1 cellular context compared by ENCODE assay signal in genomic region chr19:11596156-11596555, GRCh38.
TF ChIP-seq lines count a peak whose summit lies in the region.

No MANE protein-coding gene starts in this region.

TF ChIP-seq in H1, 55 proteins besides CTCF, POLR2A, EP300 and RAD21:
- no peak for TF ChIP-seq CBX5 (IDR thresholded peaks at IDR 0.05; ENCODE audit: low read depth, low read length)
- no peak for TF ChIP-seq CEBPB (IDR thresholded peaks at IDR 0.05; ENCODE audit: low read depth, low read length)
- TF ChIP-seq BACH1 (IDR thresholded peaks at IDR 0.05; ENCODE audit: low read length) = no peak
- no peak for TF ChIP-seq KDM1A (IDR thresholded peaks at IDR 0.05; ENCODE audit: borderline replicate concordance, low read length)
- TF ChIP-seq SAP30 (IDR thresholded peaks at IDR 0.05; ENCODE audit: insufficient read depth, insufficient replicate concordance, low read length) = no peak
- TF ChIP-seq SP4 (IDR thresholded peaks at IDR 0.05; ENCODE audit: low read length) = no peak
- TF ChIP-seq GABPA (IDR thresholded peaks at IDR 0.05; ENCODE audit: borderline replicate concordance, insufficient read depth, low read length) = no peak
- TF ChIP-seq HDAC6 (IDR thresholded peaks at IDR 0.05; ENCODE audit: low read depth, low read length) = no peak
- TF ChIP-seq, protein P1, sequence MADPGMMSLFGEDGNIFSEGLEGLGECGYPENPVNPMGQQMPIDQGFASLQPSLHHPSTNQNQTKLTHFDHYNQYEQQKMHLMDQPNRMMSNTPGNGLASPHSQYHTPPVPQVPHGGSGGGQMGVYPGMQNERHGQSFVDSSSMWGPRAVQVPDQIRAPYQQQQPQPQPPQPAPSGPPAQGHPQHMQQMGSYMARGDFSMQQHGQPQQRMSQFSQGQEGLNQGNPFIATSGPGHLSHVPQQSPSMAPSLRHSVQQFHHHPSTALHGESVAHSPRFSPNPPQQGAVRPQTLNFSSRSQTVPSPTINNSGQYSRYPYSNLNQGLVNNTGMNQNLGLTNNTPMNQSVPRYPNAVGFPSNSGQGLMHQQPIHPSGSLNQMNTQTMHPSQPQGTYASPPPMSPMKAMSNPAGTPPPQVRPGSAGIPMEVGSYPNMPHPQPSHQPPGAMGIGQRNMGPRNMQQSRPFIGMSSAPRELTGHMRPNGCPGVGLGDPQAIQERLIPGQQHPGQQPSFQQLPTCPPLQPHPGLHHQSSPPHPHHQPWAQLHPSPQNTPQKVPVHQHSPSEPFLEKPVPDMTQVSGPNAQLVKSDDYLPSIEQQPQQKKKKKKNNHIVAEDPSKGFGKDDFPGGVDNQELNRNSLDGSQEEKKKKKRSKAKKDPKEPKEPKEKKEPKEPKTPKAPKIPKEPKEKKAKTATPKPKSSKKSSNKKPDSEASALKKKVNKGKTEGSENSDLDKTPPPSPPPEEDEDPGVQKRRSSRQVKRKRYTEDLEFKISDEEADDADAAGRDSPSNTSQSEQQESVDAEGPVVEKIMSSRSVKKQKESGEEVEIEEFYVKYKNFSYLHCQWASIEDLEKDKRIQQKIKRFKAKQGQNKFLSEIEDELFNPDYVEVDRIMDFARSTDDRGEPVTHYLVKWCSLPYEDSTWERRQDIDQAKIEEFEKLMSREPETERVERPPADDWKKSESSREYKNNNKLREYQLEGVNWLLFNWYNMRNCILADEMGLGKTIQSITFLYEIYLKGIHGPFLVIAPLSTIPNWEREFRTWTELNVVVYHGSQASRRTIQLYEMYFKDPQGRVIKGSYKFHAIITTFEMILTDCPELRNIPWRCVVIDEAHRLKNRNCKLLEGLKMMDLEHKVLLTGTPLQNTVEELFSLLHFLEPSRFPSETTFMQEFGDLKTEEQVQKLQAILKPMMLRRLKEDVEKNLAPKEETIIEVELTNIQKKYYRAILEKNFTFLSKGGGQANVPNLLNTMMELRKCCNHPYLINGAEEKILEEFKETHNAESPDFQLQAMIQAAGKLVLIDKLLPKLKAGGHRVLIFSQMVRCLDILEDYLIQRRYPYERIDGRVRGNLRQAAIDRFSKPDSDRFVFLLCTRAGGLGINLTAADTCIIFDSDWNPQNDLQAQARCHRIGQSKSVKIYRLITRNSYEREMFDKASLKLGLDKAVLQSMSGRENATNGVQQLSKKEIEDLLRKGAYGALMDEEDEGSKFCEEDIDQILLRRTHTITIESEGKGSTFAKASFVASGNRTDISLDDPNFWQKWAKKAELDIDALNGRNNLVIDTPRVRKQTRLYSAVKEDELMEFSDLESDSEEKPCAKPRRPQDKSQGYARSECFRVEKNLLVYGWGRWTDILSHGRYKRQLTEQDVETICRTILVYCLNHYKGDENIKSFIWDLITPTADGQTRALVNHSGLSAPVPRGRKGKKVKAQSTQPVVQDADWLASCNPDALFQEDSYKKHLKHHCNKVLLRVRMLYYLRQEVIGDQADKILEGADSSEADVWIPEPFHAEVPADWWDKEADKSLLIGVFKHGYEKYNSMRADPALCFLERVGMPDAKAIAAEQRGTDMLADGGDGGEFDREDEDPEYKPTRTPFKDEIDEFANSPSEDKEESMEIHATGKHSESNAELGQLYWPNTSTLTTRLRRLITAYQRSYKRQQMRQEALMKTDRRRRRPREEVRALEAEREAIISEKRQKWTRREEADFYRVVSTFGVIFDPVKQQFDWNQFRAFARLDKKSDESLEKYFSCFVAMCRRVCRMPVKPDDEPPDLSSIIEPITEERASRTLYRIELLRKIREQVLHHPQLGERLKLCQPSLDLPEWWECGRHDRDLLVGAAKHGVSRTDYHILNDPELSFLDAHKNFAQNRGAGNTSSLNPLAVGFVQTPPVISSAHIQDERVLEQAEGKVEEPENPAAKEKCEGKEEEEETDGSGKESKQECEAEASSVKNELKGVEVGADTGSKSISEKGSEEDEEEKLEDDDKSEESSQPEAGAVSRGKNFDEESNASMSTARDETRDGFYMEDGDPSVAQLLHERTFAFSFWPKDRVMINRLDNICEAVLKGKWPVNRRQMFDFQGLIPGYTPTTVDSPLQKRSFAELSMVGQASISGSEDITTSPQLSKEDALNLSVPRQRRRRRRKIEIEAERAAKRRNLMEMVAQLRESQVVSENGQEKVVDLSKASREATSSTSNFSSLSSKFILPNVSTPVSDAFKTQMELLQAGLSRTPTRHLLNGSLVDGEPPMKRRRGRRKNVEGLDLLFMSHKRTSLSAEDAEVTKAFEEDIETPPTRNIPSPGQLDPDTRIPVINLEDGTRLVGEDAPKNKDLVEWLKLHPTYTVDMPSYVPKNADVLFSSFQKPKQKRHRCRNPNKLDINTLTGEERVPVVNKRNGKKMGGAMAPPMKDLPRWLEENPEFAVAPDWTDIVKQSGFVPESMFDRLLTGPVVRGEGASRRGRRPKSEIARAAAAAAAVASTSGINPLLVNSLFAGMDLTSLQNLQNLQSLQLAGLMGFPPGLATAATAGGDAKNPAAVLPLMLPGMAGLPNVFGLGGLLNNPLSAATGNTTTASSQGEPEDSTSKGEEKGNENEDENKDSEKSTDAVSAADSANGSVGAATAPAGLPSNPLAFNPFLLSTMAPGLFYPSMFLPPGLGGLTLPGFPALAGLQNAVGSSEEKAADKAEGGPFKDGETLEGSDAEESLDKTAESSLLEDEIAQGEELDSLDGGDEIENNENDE (IDR thresholded peaks at IDR 0.05; ENCODE audit: insufficient replicate concordance, low read length) = no peak
- TF ChIP-seq ZNF274 (IDR thresholded peaks at IDR 0.05; ENCODE audit: borderline replicate concordance, extremely low read depth, low read length) = no peak
- TF ChIP-seq SP1 (IDR thresholded peaks at IDR 0.05; ENCODE audit: low read depth, low read length) = no peak
- no peak for TF ChIP-seq POLR2AphosphoS5 (IDR thresholded peaks at IDR 0.05; ENCODE audit: low read depth, low read length)
- no peak for TF ChIP-seq CBX8 (IDR thresholded peaks at IDR 0.05; ENCODE audit: borderline replicate concordance, low read depth, low read length)
- TF ChIP-seq, protein P2, sequence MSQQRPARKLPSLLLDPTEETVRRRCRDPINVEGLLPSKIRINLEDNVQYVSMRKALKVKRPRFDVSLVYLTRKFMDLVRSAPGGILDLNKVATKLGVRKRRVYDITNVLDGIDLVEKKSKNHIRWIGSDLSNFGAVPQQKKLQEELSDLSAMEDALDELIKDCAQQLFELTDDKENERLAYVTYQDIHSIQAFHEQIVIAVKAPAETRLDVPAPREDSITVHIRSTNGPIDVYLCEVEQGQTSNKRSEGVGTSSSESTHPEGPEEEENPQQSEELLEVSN (IDR thresholded peaks at IDR 0.05) = no peak
- TF ChIP-seq TAF7 (optimal IDR thresholded peaks at IDR 0.05; ENCODE audit: borderline replicate concordance, low read depth, low read length) = no peak
